In the genomic region with DNA sequence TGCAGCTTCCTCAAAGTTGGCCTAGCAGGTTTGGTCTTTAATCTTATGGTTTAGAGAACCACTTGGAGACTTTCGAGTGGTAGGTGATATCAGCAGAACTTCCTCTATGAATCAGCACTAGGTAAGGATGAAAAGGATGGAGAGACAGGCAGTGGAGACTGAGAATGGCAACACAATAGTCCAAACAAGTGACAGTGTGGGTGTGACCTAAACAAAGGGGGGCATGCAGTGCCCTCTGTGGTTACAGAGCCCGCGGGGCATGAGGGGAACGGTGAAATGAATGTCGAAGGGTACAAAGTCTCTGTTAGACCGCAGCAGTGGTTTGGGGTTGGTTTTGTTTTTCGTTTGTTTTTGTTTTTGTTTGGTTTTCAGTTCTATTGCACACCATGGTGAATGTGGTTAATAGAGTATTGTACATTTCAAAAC, we compare ENCODE assay signal across 16 cellular contexts.
A peak's percentile ranks its signal among the peaks of the same experiment; 100 is the strongest.
DNase-seq lines count a peak whose midpoint lies in the region; ATAC-seq, FAIRE-seq and TF ChIP-seq lines count a peak whose summit lies in the region.
"Had no signal": no experiment of that assay in that cellular context is flagged by ENCODE, and none has a peak within 500 bp of the region (broad histone marks: within the 10 kb centered on the region; RNA-seq: fewer than 3 reads in every experiment).

No MANE protein-coding gene starts in this region.

- no peaks in the 10 kb centered on the region for H3F3A ChIP-seq in neural progenitor cell (ENCODE audit: low read depth)

- H3K36me3 ChIP-seq in neural progenitor cell, result no peaks in the 10 kb centered on the region
- H3K36me3 ChIP-seq: upper lobe of right lung had no signal

- H3K27me3 Mint-ChIP-seq in activated naive CD4-positive, alpha-beta T cell treated with anti-CD3 and anti-CD28 coated beads, Interleukin-2, amount 10 ng/mL, durations not matched to agents 7 days and 5 days, result no peaks in the 10 kb centered on the region
- H3K27me3 Mint-ChIP-seq in neural progenitor cell (ENCODE audit: insufficient read depth, low read depth), result peaks cover 4% of the 10 kb centered on the region

- ATAC-seq in activated naive CD4-positive, alpha-beta T cell treated with anti-CD3 and anti-CD28 coated beads, Interleukin-2, amount 50 U/mL, for 72 hours, result peak; percentile 31 to 52
- ATAC-seq in GM21825 (IDR thresholded peaks at IDR 0.05; ENCODE audit: unreplicated experiment) (peak; percentile 76), HG03342 (IDR thresholded peaks at IDR 0.05; ENCODE audit: unreplicated experiment) (peak; percentile 75)
- ATAC-seq: A549, PC-3, upper lobe of right lung had no signal

- H3K9me3 ChIP-seq in neural progenitor cell (ENCODE audit: low read depth), result no peaks in the 10 kb centered on the region
- H3K9me3 ChIP-seq: A549, upper lobe of right lung had no signal

- no peak for FAIRE-seq in HTR-8/SVneo (lab: Jason Lieb, UNC)
- FAIRE-seq: A549, astrocyte had no signal

- no peaks in the 10 kb centered on the region for H4K20me1 ChIP-seq in neural progenitor cell (ENCODE audit: low read depth)

- H3K4me3 ChIP-seq in neural progenitor cell (no peak overlapping the region), dorsolateral prefrontal cortex (no peak overlapping the region)
- H3K4me3 ChIP-seq: A549, GM23248, upper lobe of right lung had no signal

- no peak overlapping the region for H3K9ac ChIP-seq in neural progenitor cell
- H3K9ac ChIP-seq: GM23248 had no signal

- no peaks in the 10 kb centered on the region for H3K79me2 ChIP-seq in neural progenitor cell (ENCODE audit: low read depth)

- DNase-seq in activated naive CD4-positive, alpha-beta T cell treated with anti-CD3 and anti-CD28 coated beads, Interleukin-2, amount 50 U/mL, for 72 hours (ENCODE audit: low spot score in 2 of 2), result no peak
- DNase-seq in activated naive CD4-positive, alpha-beta T cell treated with anti-CD3 and anti-CD28 coated beads, Interleukin-2, amount 10 ng/mL, durations not matched to agents 7 days and 5 days, result no peak
- DNase-seq in SKM-1 (lab: John Stamatoyannopoulos, UW; ENCODE audit: unreplicated experiment) (no peak), HTR-8/SVneo (ENCODE audit: insufficient read length, low spot score) (no peak), neural progenitor cell (ENCODE audit: low spot score) (no peak), dorsolateral prefrontal cortex (no peak)
- DNase-seq: DND-41, GM23248, hypothalamus, NCI-H2029 treated with DMSO at 0.1 percent for 48 hours, PC-3, upper lobe of right lung had no signal

- H3K9me3 Mint-ChIP-seq in activated naive CD4-positive, alpha-beta T cell treated with anti-CD3 and anti-CD28 coated beads, Interleukin-2, amount 50 U/mL, for 72 hours, result peaks cover 12 to 16% of the 10 kb centered on the region in 2 donors
- no peaks in the 10 kb centered on the region for H3K9me3 Mint-ChIP-seq in activated naive CD4-positive, alpha-beta T cell treated with anti-CD3 and anti-CD28 coated beads, Interleukin-2, amount 10 ng/mL, durations not matched to agents 7 days and 5 days
- H3K9me3 Mint-ChIP-seq in neural progenitor cell, result no peaks in the 10 kb centered on the region

- peak overlapping the region in 1 of 2 donors; percentile 11 for H3K27ac Mint-ChIP-seq in activated naive CD4-positive, alpha-beta T cell treated with anti-CD3 and anti-CD28 coated beads, Interleukin-2, amount 50 U/mL, for 72 hours
- H3K27ac Mint-ChIP-seq in activated naive CD4-positive, alpha-beta T cell treated with anti-CD3 and anti-CD28 coated beads, Interleukin-2, amount 10 ng/mL, durations not matched to agents 7 days and 5 days, result no peak overlapping the region
- H3K27ac Mint-ChIP-seq in neural progenitor cell, result no peak overlapping the region

- H3K4me1 ChIP-seq in neural progenitor cell, result no peaks in the 10 kb centered on the region
- H3K4me1 ChIP-seq: A549, upper lobe of right lung had no signal

- TF ChIP-seq CTCF in neural progenitor cell (IDR thresholded peaks at IDR 0.05), result no peak
- no peak for TF ChIP-seq CTCF in dorsolateral prefrontal cortex (IDR thresholded peaks at IDR 0.05 in 54 of 56, conservative IDR thresholded peaks at IDR 0.05 in 2 of 56; ENCODE audit: low read depth in 1 of 56, partially characterized antibody in 56 of 56)

- H3K27me3 ChIP-seq in neural progenitor cell (peaks cover 12% of the 10 kb centered on the region), dorsolateral prefrontal cortex (peaks cover 0 to 2% (median 0%) of the 10 kb centered on the region in 45 donors)
- H3K27me3 ChIP-seq: upper lobe of right lung had no signal

- H3K4me2 ChIP-seq in neural progenitor cell, result no peak overlapping the region
- H3K4me2 ChIP-seq: A549 had no signal

- H3K36me3 Mint-ChIP-seq in activated naive CD4-positive, alpha-beta T cell treated with anti-CD3 and anti-CD28 coated beads, Interleukin-2, amount 50 U/mL, for 72 hours, result peaks cover 0 to 11% of the 10 kb centered on the region in 2 donors
- H3K36me3 Mint-ChIP-seq in activated naive CD4-positive, alpha-beta T cell treated with anti-CD3 and anti-CD28 coated beads, Interleukin-2, amount 10 ng/mL, durations not matched to agents 7 days and 5 days, result no peaks in the 10 kb centered on the region
- no peaks in the 10 kb centered on the region for H3K36me3 Mint-ChIP-seq in neural progenitor cell

- no peak overlapping the region for H2AFZ ChIP-seq in neural progenitor cell (replicated peaks)
- H2AFZ ChIP-seq: GM23248 had no signal

- H3K4me1 Mint-ChIP-seq in activated naive CD4-positive, alpha-beta T cell treated with anti-CD3 and anti-CD28 coated beads, Interleukin-2, amount 10 ng/mL, durations not matched to agents 7 days and 5 days, result no peaks in the 10 kb centered on the region
- no peaks in the 10 kb centered on the region for H3K4me1 Mint-ChIP-seq in neural progenitor cell

- H3K4me3 Mint-ChIP-seq in activated naive CD4-positive, alpha-beta T cell treated with anti-CD3 and anti-CD28 coated beads, Interleukin-2, amount 10 ng/mL, durations not matched to agents 7 days and 5 days, result no peak overlapping the region
- no peak overlapping the region for H3K4me3 Mint-ChIP-seq in neural progenitor cell

- CTCF ChIA-PET in activated naive CD4-positive, alpha-beta T cell treated with anti-CD3 and anti-CD28 coated beads, Interleukin-2, amount 10 ng/mL, durations not matched to agents 7 days and 5 days (lab: Charles Lee), result no interaction called here

- intact Hi-C loops in dorsolateral prefrontal cortex (cut with DNase I), result no loop called here

- H3K27ac ChIP-seq in neural progenitor cell, result no peak overlapping the region
- peak overlapping the region in 1 of 59 donors; percentile 6 for H3K27ac ChIP-seq in dorsolateral prefrontal cortex
- H3K27ac ChIP-seq: A549, GM23248, upper lobe of right lung had no signal
